Comparison of ENCODE assay signal across 1 cellular context in genomic region chr9:8706546-8706945, GRCh38.
TF ChIP-seq lines count a peak whose summit lies in the region.

No MANE protein-coding gene starts in this region.

TF ChIP-seq in WTC11, 78 proteins besides CTCF, POLR2A, EP300 and RAD21 (continued from another document):
- no peak for TF ChIP-seq PRDM15 (CRISPR knock-in tag; IDR thresholded peaks at IDR 0.05)
- no peak for TF ChIP-seq OVOL2 (CRISPR knock-in tag; IDR thresholded peaks at IDR 0.05; ENCODE audit: borderline replicate concordance)
